Comparison of ENCODE assay signal across 1 cellular context in genomic region chr10:90136731-90137316, GRCh38.
TF ChIP-seq lines count a peak whose summit lies in the region.

No MANE protein-coding gene starts in this region.

TF ChIP-seq in K562, 482 proteins besides CTCF, POLR2A, EP300 and RAD21:
- peak; percentile 91; the same call in 1 of the 2 replicates for TF ChIP-seq CBX1 (IDR thresholded peaks at IDR 0.05; ENCODE audit: low read depth)
- peak; percentile 33 to 88 for TF ChIP-seq CBX3 (IDR thresholded peaks at IDR 0.05; ENCODE audit: borderline replicate concordance in 1 of 2, low read length in 2 of 2)
- no peak for TF ChIP-seq TRIM25 (IDR thresholded peaks at IDR 0.05; ENCODE audit: borderline replicate concordance)
- TF ChIP-seq, protein P1, sequence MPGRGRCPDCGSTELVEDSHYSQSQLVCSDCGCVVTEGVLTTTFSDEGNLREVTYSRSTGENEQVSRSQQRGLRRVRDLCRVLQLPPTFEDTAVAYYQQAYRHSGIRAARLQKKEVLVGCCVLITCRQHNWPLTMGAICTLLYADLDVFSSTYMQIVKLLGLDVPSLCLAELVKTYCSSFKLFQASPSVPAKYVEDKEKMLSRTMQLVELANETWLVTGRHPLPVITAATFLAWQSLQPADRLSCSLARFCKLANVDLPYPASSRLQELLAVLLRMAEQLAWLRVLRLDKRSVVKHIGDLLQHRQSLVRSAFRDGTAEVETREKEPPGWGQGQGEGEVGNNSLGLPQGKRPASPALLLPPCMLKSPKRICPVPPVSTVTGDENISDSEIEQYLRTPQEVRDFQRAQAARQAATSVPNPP (IDR thresholded peaks at IDR 0.05; ENCODE audit: borderline replicate concordance, insufficient read depth, insufficient read length) = no peak
- TF ChIP-seq CBX5 (IDR thresholded peaks at IDR 0.05; ENCODE audit: borderline replicate concordance, low read depth) = peak; percentile 94
- TF ChIP-seq TRIM28 (IDR thresholded peaks at IDR 0.05) = peak; percentile 81
- TF ChIP-seq ZFP36 (IDR thresholded peaks at IDR 0.05; ENCODE audit: low read depth, low read length, partially characterized antibody) = peak; percentile 51
- TF ChIP-seq XRCC3 (IDR thresholded peaks at IDR 0.05) = no peak
- no peak for TF ChIP-seq ZNF778 (CRISPR knock-in tag; IDR thresholded peaks at IDR 0.05)
TF ChIP-seq in K562: peak in this region for 5.
